ENCODE assay signal across 17 cellular contexts in the genomic region with DNA sequence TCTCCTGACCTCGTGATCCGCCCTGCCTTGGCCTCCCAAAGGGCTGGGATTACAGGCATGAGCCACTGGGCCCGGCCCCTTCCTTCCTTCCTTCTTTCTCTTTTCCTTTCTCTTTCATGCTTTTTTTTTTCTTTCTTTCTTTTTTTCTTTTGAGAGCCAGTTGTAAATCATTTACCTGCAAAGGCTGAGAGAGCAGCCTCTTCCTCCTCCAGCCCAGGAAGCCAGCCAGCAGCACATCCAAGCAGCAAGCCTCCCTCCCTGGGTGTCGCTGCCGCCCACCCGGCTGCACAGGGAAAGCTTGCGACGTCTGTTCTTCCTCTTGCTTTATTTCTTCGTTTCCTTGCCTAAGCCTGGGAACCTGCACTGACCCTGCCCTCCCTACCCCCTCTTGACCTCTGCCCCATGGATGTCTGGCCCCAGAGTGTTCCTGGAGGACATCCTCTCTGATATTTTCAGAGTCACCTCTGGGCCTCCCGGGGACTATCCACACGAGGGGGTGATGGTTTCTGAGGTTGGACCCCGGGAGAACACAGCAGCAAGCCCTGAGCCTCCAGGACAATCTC.
A peak's percentile ranks its signal among the peaks of the same experiment; 100 is the strongest.
DNase-seq lines count a peak whose midpoint lies in the region; ATAC-seq and TF ChIP-seq lines count a peak whose summit lies in the region.
"Had no signal": no experiment of that assay in that cellular context is flagged by ENCODE, and none has a peak within 500 bp of the region (broad histone marks: within the 10 kb centered on the region; RNA-seq: fewer than 3 reads in every experiment).

No MANE protein-coding gene starts in this region.

- no peaks in the 10 kb centered on the region for H3F3A ChIP-seq in OCI-LY1 (ENCODE audit: insufficient read depth, low read length)

- ATAC-seq in left lobe of liver = peak; percentile 65
- no peak for ATAC-seq in effector memory CD8-positive, alpha-beta T cell (replicated peaks)
- ATAC-seq: HCT116, Right ventricle myocardium inferior had no signal

- no peak overlapping the region for H2AFZ ChIP-seq in OCI-LY1 (ENCODE audit: low read length)

- 33% methylated on average over 2 to 12 of the region's 12 CpGs for WGBS in transverse colon (ENCODE audit: low coverage in 1 of 2), 2 donors

- no peaks in the 10 kb centered on the region for H4K20me1 ChIP-seq in OCI-LY1 (ENCODE audit: insufficient read depth, low read length)

- H3K36me3 ChIP-seq in OCI-LY1 (ENCODE audit: insufficient read depth, low read length) (no peaks in the 10 kb centered on the region), transverse colon (no peaks in the 10 kb centered on the region), WERI-Rb-1 (no peaks in the 10 kb centered on the region)
- H3K36me3 ChIP-seq: adrenal gland, tibial nerve had no signal

- H3K27ac ChIP-seq in OCI-LY1 (ENCODE audit: low read depth, low read length, poor library complexity, severe bottlenecking) (peak overlapping the region; percentile 84), transverse colon (peak overlapping the region; percentile 32 to 72 (median 63)), WERI-Rb-1 (no peak overlapping the region)
- H3K27ac ChIP-seq: adrenal gland, skin epidermis, tibial nerve, VCaP had no signal

- no peak overlapping the region for H3K9ac ChIP-seq in OCI-LY1 (ENCODE audit: low read length)

- H3K9me2 ChIP-seq in OCI-LY1 (ENCODE audit: low read depth, low read length) = no peaks in the 10 kb centered on the region

- no peak overlapping the region for H3K27ac Mint-ChIP-seq in effector memory CD8-positive, alpha-beta T cell

- H3K36me3 Mint-ChIP-seq in effector memory CD8-positive, alpha-beta T cell (ENCODE audit: insufficient read depth) = no peaks in the 10 kb centered on the region

- no peaks in the 10 kb centered on the region for H3K79me2 ChIP-seq in OCI-LY1 (ENCODE audit: insufficient read depth, low read length)

- peaks cover 0 to 3% of the 10 kb centered on the region in 2 donors for H3K4me1 Mint-ChIP-seq in effector memory CD8-positive, alpha-beta T cell (ENCODE audit: low read depth in 2 of 2)

- H3K27me3 ChIP-seq in OCI-LY1 (ENCODE audit: insufficient read depth, low read length) (no peaks in the 10 kb centered on the region; the same call in 1 of the 2 replicates), transverse colon (no peaks in the 10 kb centered on the region), WERI-Rb-1 (ENCODE audit: insufficient read depth, low read depth, severe bottlenecking) (no peaks in the 10 kb centered on the region)
- H3K27me3 ChIP-seq: adrenal gland, tibial nerve had no signal

- in situ Hi-C loops in transverse colon (cut with MboI; ENCODE audit: low pct_ligation_motif_present in 1 of 4, low pct_unique_long_range_greater_than_20kb in 1 of 4, low sequenced_read_pairs in 3 of 4) = loop anchor here in 2 of 4 donors (25.0 kb wide), 1 partner anchor 545 kb away; no protein-coding TSS in a partner anchor

- H3K27me3 Mint-ChIP-seq in effector memory CD8-positive, alpha-beta T cell = peaks cover 5 to 23% of the 10 kb centered on the region in 2 donors

- TF ChIP-seq POLR2A in transverse colon (IDR thresholded peaks at IDR 0.05) = no peak

- peak; percentile 30 for DNase-seq in SKM-1 treated with dmso at 0.1 percent for 144 hours (lab: John Stamatoyannopoulos, UW; ENCODE audit: unreplicated experiment)
- no peak for DNase-seq in SKM-1 (lab: John Stamatoyannopoulos, UW; ENCODE audit: unreplicated experiment)
- DNase-seq in left lobe of liver (ENCODE audit: low spot score) = no peak
- peak; percentile 64 for DNase-seq in transverse colon
- no peak for DNase-seq in middle frontal gyrus (ENCODE audit: extremely low spot score, low spot score)
- no peak for DNase-seq in effector memory CD8-positive, alpha-beta T cell
- no peak for DNase-seq in WERI-Rb-1
- DNase-seq: activated CD8-positive, alpha-beta memory T cell treated with anti-CD3 and anti-CD28 coated beads, Interleukin-2, amount 50 U/mL, for 4 hours; adrenal gland; dermis blood vessel endothelial cell; NCI-H526 treated with DMSO at 0.1 percent for 48 hours had no signal

- TF ChIP-seq EP300 in transverse colon (IDR thresholded peaks at IDR 0.05; ENCODE audit: low read depth) = no peak

- no peak for TF ChIP-seq CTCF in OCI-LY1 (IDR thresholded peaks at IDR 0.05; ENCODE audit: low read length)
- TF ChIP-seq CTCF in transverse colon (IDR thresholded peaks at IDR 0.05) = peak in 1 of 5 experiments; percentile 7
- no peak for TF ChIP-seq CTCF in WERI-Rb-1 (IDR thresholded peaks at IDR 0.05; ENCODE audit: low read depth, low read length)

- intact Hi-C loops in transverse colon (cut with DNase I; ENCODE audit: low total_unique reads) = no loop called here

- H3K4me3 ChIP-seq in OCI-LY1 (ENCODE audit: low read depth, low read length, poor library complexity, severe bottlenecking) = no peak overlapping the region
- H3K4me3 ChIP-seq in transverse colon = peak overlapping the region in 1 of 4 donors; percentile 2
- no peak overlapping the region for H3K4me3 ChIP-seq in WERI-Rb-1 (ENCODE audit: low read depth, low read length)
- H3K4me3 ChIP-seq: adrenal gland, skin epidermis, tibial nerve had no signal

- H3K4me3 Mint-ChIP-seq in effector memory CD8-positive, alpha-beta T cell = no peak overlapping the region

- no peaks in the 10 kb centered on the region for H3K9me3 Mint-ChIP-seq in effector memory CD8-positive, alpha-beta T cell

- H3K9me3 ChIP-seq in OCI-LY1 (ENCODE audit: low read length) = no peaks in the 10 kb centered on the region
- H3K9me3 ChIP-seq in transverse colon = no peaks in the 10 kb centered on the region
- H3K9me3 ChIP-seq in WERI-Rb-1 (ENCODE audit: severe bottlenecking) = no peaks in the 10 kb centered on the region
- H3K9me3 ChIP-seq: adrenal gland, tibial nerve had no signal

- H3K4me2 ChIP-seq in OCI-LY1 (ENCODE audit: low read length) = no peak overlapping the region

- H3K4me1 ChIP-seq in OCI-LY1 (ENCODE audit: insufficient read depth, low read length, severe bottlenecking) (peaks cover 43% of the 10 kb centered on the region), transverse colon (peaks cover 2 to 27% (median 12%) of the 10 kb centered on the region in 4 donors)

Comparison
In these comparisons a context has a peak if more than half of its experiments do, and no peak if none do; other contexts are left out.
1. DNase-seq: peak in SKM-1 treated with dmso at 0.1 percent for 144 hours (single experiment) and transverse colon (single experiment); none in SKM-1 (single experiment), left lobe of liver (single experiment), middle frontal gyrus (single experiment), effector memory CD8-positive, alpha-beta T cell (0 of 3) and WERI-Rb-1 (single experiment).